ENCODE assay signal across 22 cellular contexts in genomic region chr6:143150291-143150690, GRCh38.
A peak's percentile ranks its signal among the peaks of the same experiment; 100 is the strongest.
DNase-seq lines count a peak whose midpoint lies in the region; ATAC-seq and TF ChIP-seq lines count a peak whose summit lies in the region.
"Had no signal": no experiment of that assay in that cellular context is flagged by ENCODE, and none has a peak within 500 bp of the region (broad histone marks: within the 10 kb centered on the region; RNA-seq: fewer than 3 reads in every experiment).

No MANE protein-coding gene starts in this region.

- H3K9me3 ChIP-seq in GM23248 (ENCODE audit: low read depth), result no peaks in the 10 kb centered on the region
- H3K9me3 ChIP-seq: BLaER1 treated with 17β-estradiol and CSF1 and Interleukin-3, amounts not matched to agents 10 nM and 100 nM; MG63 had no signal

- H3K9ac ChIP-seq in GM23248, result peak overlapping the region; percentile 58
- H3K9ac ChIP-seq: BLaER1 treated with 17β-estradiol and CSF1 and Interleukin-3, amounts not matched to agents 10 nM and 100 nM had no signal

- no peaks in the 10 kb centered on the region for H3K9me2 ChIP-seq in GM23248 (ENCODE audit: insufficient read depth)

- peak overlapping the region; percentile 26 for H2AFZ ChIP-seq in GM23248

- H3K36me3 ChIP-seq in GM23248 (ENCODE audit: low read depth), result no peaks in the 10 kb centered on the region
- H3K36me3 ChIP-seq: BLaER1 treated with 17β-estradiol and CSF1 and Interleukin-3, amounts not matched to agents 10 nM and 100 nM; MG63 had no signal

- no peaks in the 10 kb centered on the region for H3K79me2 ChIP-seq in GM23248 (ENCODE audit: insufficient read depth)

- H3K27me3 ChIP-seq in GM23248 (replicated peaks; ENCODE audit: insufficient read depth), result no peaks in the 10 kb centered on the region
- H3K27me3 ChIP-seq: BLaER1 treated with 17β-estradiol and CSF1 and Interleukin-3, amounts not matched to agents 10 nM and 100 nM; MG63 had no signal

- H3K9me3 Mint-ChIP-seq in progenitor cell of endocrine pancreas (ENCODE audit: low read depth), result no peaks in the 10 kb centered on the region
- H3K9me3 Mint-ChIP-seq: CD4-positive, alpha-beta T cell had no signal

- H3K27ac Mint-ChIP-seq in progenitor cell of endocrine pancreas, result no peak overlapping the region
- H3K27ac Mint-ChIP-seq: CD4-positive, alpha-beta T cell had no signal

- H3K27me3 Mint-ChIP-seq in progenitor cell of endocrine pancreas, result no peaks in the 10 kb centered on the region
- H3K27me3 Mint-ChIP-seq: CD4-positive, alpha-beta T cell had no signal

- H3K4me1 Mint-ChIP-seq in progenitor cell of endocrine pancreas (ENCODE audit: low read depth), result no peaks in the 10 kb centered on the region

- in situ Hi-C loops in GM23248 (cut with MboI), result no loop called here

- H3K4me3 ChIP-seq in GM23248 (peak overlapping the region; percentile 52; the same call in 1 of the 2 replicates), fibroblast of mammary gland (ENCODE audit: control insufficient read depth, low read depth, low read length) (no peak overlapping the region)
- H3K4me3 ChIP-seq: BLaER1 treated with 17β-estradiol and CSF1 and Interleukin-3, amounts not matched to agents 10 nM and 100 nM; MG63 had no signal

- H3K36me3 Mint-ChIP-seq in progenitor cell of endocrine pancreas (ENCODE audit: insufficient read depth), result no peaks in the 10 kb centered on the region

- H3K27ac ChIP-seq in GM23248, result peak overlapping the region; percentile 88
- H3K27ac ChIP-seq: BLaER1 treated with 17β-estradiol and CSF1 and Interleukin-3, amounts not matched to agents 10 nM and 100 nM had no signal

- no peak for ATAC-seq in GM19023 (IDR thresholded peaks at IDR 0.05; ENCODE audit: unreplicated experiment)
- ATAC-seq: Panc1 had no signal

- TF ChIP-seq CTCF in fibroblast of mammary gland (conservative IDR thresholded peaks at IDR 0.05; ENCODE audit: control insufficient read depth, insufficient read depth, low read depth, low read length) (no peak), progenitor cell of endocrine pancreas (IDR thresholded peaks at IDR 0.05; ENCODE audit: unreplicated experiment) (no peak)

- no peak overlapping the region for H3K4me3 Mint-ChIP-seq in progenitor cell of endocrine pancreas (ENCODE audit: low read depth)
- H3K4me3 Mint-ChIP-seq: CD4-positive, alpha-beta T cell had no signal

- no peaks in the 10 kb centered on the region for H4K20me1 ChIP-seq in GM23248 (ENCODE audit: insufficient read depth)
- H4K20me1 ChIP-seq: BLaER1 treated with 17β-estradiol and CSF1 and Interleukin-3, amounts not matched to agents 10 nM and 100 nM had no signal

- peak; percentile 4 for DNase-seq in AG08395 (ENCODE audit: low spot score)
- DNase-seq in GM23248, result peak; percentile 69
- peak; percentile 4 for DNase-seq in MV-4-11 (lab: John Stamatoyannopoulos, UW)
- DNase-seq in fibroblast of mammary gland (ENCODE audit: low read depth), result peak; percentile 29
- DNase-seq in GOT3 (lab: John Stamatoyannopoulos, UW), result no peak
- no peak for DNase-seq in NCI-H1092 treated with DMSO at 0.1 percent for 48 hours (lab: John Stamatoyannopoulos, UW)
- no peak for DNase-seq in progenitor cell of endocrine pancreas (ENCODE audit: low spot score, unreplicated experiment)
- DNase-seq: CD4-positive, alpha-beta T cell; KG1; MG63; NCI-H1105 treated with DMSO at 0.1 percent for 48 hours; NCI-H146; NCI-H1930; NCI-H2107; NCI-H446; NCI-H524 treated with DMSO at 0.1 percent for 48 hours; NCI-H82; NK-92 treated with Interleukin-12 subunit alpha and Interleukin-12 subunit beta, amount 100 ng/mL, for 24 hours; SHP77 treated with DMSO at 0.1 percent for 48 hours had no signal

- H3K4me2 ChIP-seq in GM23248 (ENCODE audit: unreplicated experiment), result peak overlapping the region; percentile 85
- H3K4me2 ChIP-seq: BLaER1 treated with 17β-estradiol and CSF1 and Interleukin-3, amounts not matched to agents 10 nM and 100 nM had no signal

- WGBS in GM23248 (ENCODE audit: low coverage in 1 of 2, low lambda C conversion rate in 2 of 2, missing lambda C conversion rate in 2 of 2), 2 experiments, result 100% methylated on average over 1 of the region's 1 CpG

- peaks cover 14% of the 10 kb centered on the region for H3K4me1 ChIP-seq in GM23248 (ENCODE audit: insufficient read depth)
- H3K4me1 ChIP-seq: BLaER1 treated with 17β-estradiol and CSF1 and Interleukin-3, amounts not matched to agents 10 nM and 100 nM had no signal

- H3F3A ChIP-seq in GM23248 (ENCODE audit: insufficient read depth), result peaks cover 24% of the 10 kb centered on the region

Comparison
In these comparisons a context has a peak if more than half of its experiments do, and no peak if none do; other contexts are left out.
1. DNase-seq: peak in AG08395 (single experiment), GM23248 (single experiment), MV-4-11 (single experiment) and fibroblast of mammary gland (single experiment); none in GOT3 (single experiment), NCI-H1092 treated with DMSO at 0.1 percent for 48 hours (single experiment) and progenitor cell of endocrine pancreas (single experiment).